27 cellular contexts compared by ENCODE assay signal in the genomic region with DNA sequence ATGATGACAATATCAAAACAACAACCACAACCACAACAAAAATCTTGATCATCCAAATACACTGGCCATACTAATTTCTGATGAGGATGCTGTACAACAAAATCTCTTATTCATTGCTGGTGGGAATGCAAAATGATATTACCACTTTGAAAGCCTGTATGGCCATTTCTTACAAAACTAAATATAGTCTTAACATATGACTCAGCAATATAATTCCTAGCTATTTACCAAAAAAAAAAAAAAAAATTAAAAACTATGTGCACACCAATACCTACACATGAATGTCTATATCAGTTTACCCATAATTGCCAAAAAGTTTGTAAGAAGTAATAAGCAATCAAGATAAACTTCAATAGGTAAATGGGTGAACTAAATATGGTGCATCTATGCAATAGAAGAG.
"Had no signal": no experiment of that assay in that cellular context is flagged by ENCODE, and none has a peak within 500 bp of the region (broad histone marks: within the 10 kb centered on the region; RNA-seq: fewer than 3 reads in every experiment).

No MANE protein-coding gene starts in this region.

- H3K4me1 ChIP-seq: neural progenitor cell, parathyroid adenoma, psoas muscle, spleen, stomach, thyroid gland, tibial nerve, upper lobe of left lung, vagina had no signal

- H3K9ac ChIP-seq: neural progenitor cell, parathyroid adenoma had no signal

- H3K9me3 ChIP-seq: ovary, psoas muscle, stomach, thoracic aorta, thyroid gland, tibial nerve, upper lobe of left lung, vagina had no signal

- H3K27ac ChIP-seq: neural progenitor cell, ovary, parathyroid adenoma, psoas muscle, skin epidermis, spleen, stomach, thoracic aorta, thyroid gland, tibial nerve, upper lobe of left lung, vagina had no signal

- FAIRE-seq: urothelium cell line had no signal

- H2AFZ ChIP-seq: neural progenitor cell, parathyroid adenoma had no signal

- ATAC-seq: natural killer cell; psoas muscle; right cardiac atrium; sciatic nerve; stimulated activated effector memory CD8-positive, alpha-beta T cell treated with anti-CD3 and anti-CD28 coated beads, Interleukin-12 subunit alpha, Interleukin-12 subunit beta, amount 100 ng/mL, for 72 hours; stimulated activated naive B cell treated with anti-CD40 and anti-IgM and Interleukin-4, amounts not matched to agents 10 μg/mL and 1 μg/mL and 100 μg/mL, for 72 hours had no signal

- H3K36me3 ChIP-seq: neural progenitor cell, ovary, spleen, stomach, thoracic aorta, thyroid gland, tibial nerve, upper lobe of left lung, vagina had no signal

- H3K27me3 ChIP-seq: neural progenitor cell, ovary, spleen, stomach, thyroid gland, tibial nerve, upper lobe of left lung, vagina had no signal

- DNase-seq: natural killer cell; occipital lobe; ovary; posterior cingulate gyrus; psoas muscle; right cardiac atrium; spleen; stimulated activated CD4-positive, alpha-beta T cell treated with anti-CD3 and anti-CD28 coated beads, Interleukin-12 subunit alpha, Interleukin-12 subunit beta, amount 100 ng/mL, for 4 hours; stimulated activated CD4-positive, alpha-beta T cell treated with anti-CD3 and anti-CD28 coated beads, Interleukin-2, amount 100 ng/mL, for 24 hours; stimulated activated CD4-positive, alpha-beta T cell treated with anti-CD3 and anti-CD28 coated beads, Interleukin-2, amount 100 ng/mL, for 48 hours; stimulated activated CD4-positive, alpha-beta T cell treated with anti-CD3 and anti-CD28 coated beads, Interleukin-4, amount 100 ng/mL, for 24 hours; stimulated activated naive B cell treated with anti-CD40 and anti-IgM and Interleukin-4, amounts not matched to agents 10 μg/mL and 1 μg/mL and 100 μg/mL, for 72 hours; stimulated activated naive CD4-positive, alpha-beta T cell treated with Interleukin-2 at 50 U/mL for 16 hours; stomach; thyroid gland; trophoblast cell; upper lobe of left lung had no signal

- H3K79me2 ChIP-seq: parathyroid adenoma had no signal

- H3K4me3 ChIP-seq: neural progenitor cell, ovary, psoas muscle, skin epidermis, smooth muscle cell, spleen, stomach, thoracic aorta, thyroid gland, tibial nerve, upper lobe of left lung, vagina had no signal

- H3K4me2 ChIP-seq: neural progenitor cell, smooth muscle cell had no signal
